Comparison of ENCODE assay signal across 15 cellular contexts in the genomic region with DNA sequence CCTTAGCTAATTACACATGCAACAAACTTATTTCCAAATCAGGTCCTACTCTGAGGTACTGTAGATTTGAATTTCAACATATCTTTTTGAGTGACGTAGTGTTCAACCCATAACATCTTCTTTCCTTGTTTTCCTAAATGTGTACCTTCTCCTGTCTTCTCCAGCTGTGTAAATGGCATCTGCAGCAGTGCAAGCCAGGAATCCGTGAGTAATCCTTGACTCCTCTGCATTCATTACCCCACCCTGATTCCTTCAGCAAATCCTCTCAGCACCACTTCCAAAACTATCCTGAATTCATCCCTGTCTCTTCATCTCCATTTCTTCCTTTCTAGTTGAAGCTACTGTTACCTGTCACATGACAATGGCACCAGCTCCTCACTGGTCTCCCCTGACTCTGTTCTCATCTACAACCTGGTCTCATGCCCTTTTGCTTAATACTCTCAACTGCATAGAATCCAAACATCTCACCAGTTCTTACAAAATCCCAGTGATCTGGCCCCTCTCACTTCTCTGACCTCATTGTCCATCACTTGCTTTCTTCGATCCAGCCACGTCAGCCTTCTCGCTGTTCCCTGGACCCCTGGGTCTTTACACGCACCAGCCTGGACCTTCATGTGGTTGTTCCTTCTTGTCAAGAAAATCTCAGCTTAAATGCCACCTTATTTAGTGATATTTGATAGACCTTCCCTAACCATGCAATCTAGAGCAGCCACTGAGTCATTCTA. TPM values are rescaled to one million over a fixed set of nuclear protein-coding genes. Genes with fewer than 3 reads are reported as not detected.
DNase-seq lines count a peak whose midpoint lies in the region; ATAC-seq and TF ChIP-seq lines count a peak whose summit lies in the region.
"Had no signal": no experiment of that assay in that cellular context is flagged by ENCODE, and none has a peak within 500 bp of the region (broad histone marks: within the 10 kb centered on the region; RNA-seq: fewer than 3 reads in every experiment).

No MANE protein-coding gene starts in this region.

- peak overlapping the region; percentile 36 for H3K4me2 ChIP-seq in OCI-LY3 (ENCODE audit: low read length)
- H3K4me2 ChIP-seq in OCI-LY7 (ENCODE audit: low read length), result no peak overlapping the region
- H3K4me2 ChIP-seq: BLaER1 treated with 17β-estradiol and CSF1 and Interleukin-3, amounts not matched to agents 10 nM and 100 nM had no signal

- no peak overlapping the region for H3K27ac ChIP-seq in OCI-LY3 (ENCODE audit: low read length)
- peak overlapping the region; percentile 48 to 71 for H3K27ac ChIP-seq in prostate gland
- H3K27ac ChIP-seq in OCI-LY7 (ENCODE audit: low read depth, low read length, poor library complexity, severe bottlenecking), result no peak overlapping the region
- H3K27ac ChIP-seq: BLaER1 treated with 17β-estradiol and CSF1 and Interleukin-3, amounts not matched to agents 10 nM and 100 nM; ovary had no signal

- H3K4me1 ChIP-seq in OCI-LY3 (ENCODE audit: low read length), result peaks cover 71% of the 10 kb centered on the region
- peaks cover 2% of the 10 kb centered on the region for H3K4me1 ChIP-seq in prostate gland (replicated peaks)
- H3K4me1 ChIP-seq in OCI-LY7 (ENCODE audit: insufficient read depth, low read length, poor library complexity, severe bottlenecking), result peaks cover 51% of the 10 kb centered on the region

- H3K27me3 ChIP-seq in OCI-LY3 (ENCODE audit: low read depth, low read length) (no peaks in the 10 kb centered on the region), prostate gland (replicated peaks; ENCODE audit: insufficient read depth) (no peaks in the 10 kb centered on the region)
- H3K27me3 ChIP-seq: BLaER1 treated with 17β-estradiol and CSF1 and Interleukin-3, amounts not matched to agents 10 nM and 100 nM; ovary had no signal

- H3K9ac ChIP-seq in OCI-LY3 (ENCODE audit: low read length), result no peak overlapping the region
- H3K9ac ChIP-seq: BLaER1 treated with 17β-estradiol and CSF1 and Interleukin-3, amounts not matched to agents 10 nM and 100 nM had no signal

- TF ChIP-seq CTCF in OCI-LY3 (IDR thresholded peaks at IDR 0.05; ENCODE audit: low read depth, low read length), result no peak
- no peak for TF ChIP-seq CTCF in prostate gland (IDR thresholded peaks at IDR 0.05)
- no peak for TF ChIP-seq CTCF in OCI-LY7 (conservative IDR thresholded peaks at IDR 0.05; ENCODE audit: low read length)

- H4K20me1 ChIP-seq in OCI-LY3 (ENCODE audit: insufficient read depth, low read length), result no peaks in the 10 kb centered on the region
- H4K20me1 ChIP-seq in OCI-LY7 (ENCODE audit: insufficient read depth, low read length), result no peaks in the 10 kb centered on the region
- H4K20me1 ChIP-seq: BLaER1 treated with 17β-estradiol and CSF1 and Interleukin-3, amounts not matched to agents 10 nM and 100 nM had no signal

- H3K4me3 ChIP-seq in OCI-LY3 (ENCODE audit: low read length) (no peak overlapping the region), prostate gland (no peak overlapping the region), OCI-LY7 (ENCODE audit: low read depth, low read length, poor library complexity, severe bottlenecking) (no peak overlapping the region)
- H3K4me3 ChIP-seq: BLaER1 treated with 17β-estradiol and CSF1 and Interleukin-3, amounts not matched to agents 10 nM and 100 nM; ovary had no signal

- WGBS in prostate gland, result 83% methylated on average over 6 of the region's 6 CpGs

- H3K79me2 ChIP-seq in OCI-LY3 (ENCODE audit: low read length), result no peaks in the 10 kb centered on the region
- no peaks in the 10 kb centered on the region for H3K79me2 ChIP-seq in OCI-LY7 (ENCODE audit: insufficient read depth, low read depth, low read length)

- H3K9me3 ChIP-seq in OCI-LY3 (ENCODE audit: insufficient read depth, low read length) (no peaks in the 10 kb centered on the region), prostate gland (no peaks in the 10 kb centered on the region), OCI-LY7 (ENCODE audit: low read length) (no peaks in the 10 kb centered on the region)
- H3K9me3 ChIP-seq: BLaER1 treated with 17β-estradiol and CSF1 and Interleukin-3, amounts not matched to agents 10 nM and 100 nM; ovary had no signal

- intact Hi-C loops in prostate gland (cut with DNase I) (no loop called here), OCI-LY7 (cut with micrococcal nuclease; ENCODE audit: unreplicated experiment) (no loop called here)

- TF ChIP-seq POLR2A in prostate gland (IDR thresholded peaks at IDR 0.05), result no peak

- no peak for ATAC-seq in HG03565 (IDR thresholded peaks at IDR 0.05; ENCODE audit: unreplicated experiment)

- DNase-seq in AG20443 (ENCODE audit: low spot score), result peak; percentile 73
- DNase-seq in fibroblast of gingiva (ENCODE audit: low read depth), result peak; percentile 48
- DNase-seq in prostate gland (ENCODE audit: low spot score), result no peak
- no peak for DNase-seq in NCI-H2196 (lab: John Stamatoyannopoulos, UW; ENCODE audit: unreplicated experiment)
- DNase-seq in OCI-LY7 (ENCODE audit: low spot score), result no peak
- no peak for DNase-seq in Ammon's horn (ENCODE audit: low spot score)
- DNase-seq: activated CD4-positive, alpha-beta T cell treated with anti-CD3 and anti-CD28 coated beads, Interleukin-2, amount 50 U/mL, for 4 hours; mesendoderm; NCI-H446; ovary; stimulated activated CD4-positive, alpha-beta T cell treated with anti-CD3 and anti-CD28 coated beads, Interleukin-1b, Interleukin-23, amount 100 ng/mL, for 48 hours; T-helper 9 cell had no signal

- H3K36me3 ChIP-seq in OCI-LY3 (replicated peaks; ENCODE audit: low read depth, low read length), result no peaks in the 10 kb centered on the region
- H3K36me3 ChIP-seq in prostate gland, result no peaks in the 10 kb centered on the region
- no peaks in the 10 kb centered on the region for H3K36me3 ChIP-seq in OCI-LY7 (ENCODE audit: insufficient read depth, low read length)
- H3K36me3 ChIP-seq: BLaER1 treated with 17β-estradiol and CSF1 and Interleukin-3, amounts not matched to agents 10 nM and 100 nM; ovary had no signal

- POLR2A ChIA-PET in OCI-LY7 (lab: Charles Lee), result interaction anchor here (0.5 to 1.8 kb wide), 2 partner anchors 40 to 130 kb away, joined by 3 to 4 read pairs; no protein-coding TSS in a partner anchor

- no TSS peak for BruUV-seq in OCI-LY7 (replicated peaks; lab: Mats Ljungman, UMichigan)

- H2AFZ ChIP-seq in OCI-LY3 (ENCODE audit: low read depth, low read length), result no peak overlapping the region
- no peak overlapping the region for H2AFZ ChIP-seq in OCI-LY7 (ENCODE audit: low read length)

- CTCF ChIA-PET in OCI-LY7 (lab: Charles Lee; ENCODE audit: unreplicated experiment), result no interaction called here

- H3K9me2 ChIP-seq in OCI-LY7 (ENCODE audit: insufficient read depth, low read length), result no peaks in the 10 kb centered on the region

RNA-seq across cellular contexts. Expression of gene TRAF1, which starts 14.6 kb away (rescaled TPM):
- total RNA-seq in prostate gland (1 to 10 TPM; 3.1 to 6.9 TPM), OCI-LY7 (2022) (40.3 and 50.5 TPM in 2 replicates)
- 23.7 and 24.2 TPM in 2 replicates for total RNA-seq in OCI-LY7 (2014; rRNA removed; shearing (Covaris generic))

Comparison
In these comparisons a context has a peak if more than half of its experiments do, and no peak if none do; other contexts are left out.
1. DNase-seq: peak in AG20443 (single experiment) and fibroblast of gingiva (single experiment); none in prostate gland (single experiment), NCI-H2196 (single experiment), OCI-LY7 (single experiment) and Ammon's horn (single experiment).
2. H3K27ac ChIP-seq: peak in prostate gland (2 of 2); none in OCI-LY3 (single experiment) and OCI-LY7 (single experiment).